Comparison of ENCODE assay signal across 8 cellular contexts in genomic region chr2:230849633-230850357, GRCh38. TPM values are rescaled to one million over a fixed set of nuclear protein-coding genes. Genes with fewer than 3 reads are reported as not detected.
DNase-seq lines count a peak whose midpoint lies in the region; ATAC-seq and TF ChIP-seq lines count a peak whose summit lies in the region.

No MANE protein-coding gene starts in this region.

- ATAC-seq in GM18858 (IDR thresholded peaks at IDR 0.05; ENCODE audit: unreplicated experiment), result no peak

- H3K4me3 ChIP-seq in NB4 (ENCODE audit: low read depth, low read length), result no peak overlapping the region

- peaks cover under 1% of the 10 kb centered on the region for H3K4me1 Mint-ChIP-seq in glutamatergic neuron (ENCODE audit: low read depth, unreplicated experiment)

- no peak for TF ChIP-seq POLR2A in NB4 (IDR thresholded peaks at IDR 0.05; ENCODE audit: extremely low read depth, insufficient read length)

- TF ChIP-seq CTCF in NB4 (IDR thresholded peaks at IDR 0.05; ENCODE audit: low read depth, low read length), result peak; percentile 59
- peak; percentile 98 for TF ChIP-seq CTCF in glutamatergic neuron (IDR thresholded peaks at IDR 0.05; ENCODE audit: partially characterized antibody, unreplicated experiment)

- DNase-seq in ELR (ENCODE audit: low read depth) (peak; percentile 47), NB4 (ENCODE audit: low read depth) (no peak), activated T-helper 1 cell treated with Interleukin-2 at 50 U/mL for 16 hours (ENCODE audit: low read depth) (peak; percentile 50), glutamatergic neuron (peak; percentile 79), Ammon's horn (ENCODE audit: low spot score) (no peak), NCI-H187 (lab: John Stamatoyannopoulos, UW) (no peak)
- peak; percentile 31 to 58 for DNase-seq in stimulated activated CD4-positive, alpha-beta T cell treated with anti-CD3 and anti-CD28 coated beads, Interleukin-1b, Interleukin-23, amount 100 ng/mL, for 1 hour (ENCODE audit: low read depth in 2 of 2)

- peaks cover 7% of the 10 kb centered on the region for H3K9me3 Mint-ChIP-seq in glutamatergic neuron (ENCODE audit: unreplicated experiment)

- H3K4me3 Mint-ChIP-seq in glutamatergic neuron (ENCODE audit: unreplicated experiment), result no peak overlapping the region

- peaks cover 3% of the 10 kb centered on the region for H3K27me3 Mint-ChIP-seq in glutamatergic neuron (ENCODE audit: unreplicated experiment)

- no peak overlapping the region for H3K27ac Mint-ChIP-seq in glutamatergic neuron (ENCODE audit: unreplicated experiment)

- H3K36me3 Mint-ChIP-seq in glutamatergic neuron (ENCODE audit: unreplicated experiment), result no peaks in the 10 kb centered on the region

RNA-seq across cellular contexts. Expression of gene ITM2C, which starts 14.9 kb away (rescaled TPM):
- total RNA-seq in glutamatergic neuron (ENCODE audit: unreplicated experiment), result 72.0 TPM

Comparison
In these comparisons a context has a peak if more than half of its experiments do, and no peak if none do; other contexts are left out.
1. DNase-seq: peak in ELR (single experiment), activated T-helper 1 cell treated with Interleukin-2 at 50 U/mL for 16 hours (single experiment), glutamatergic neuron (single experiment) and stimulated activated CD4-positive, alpha-beta T cell treated with anti-CD3 and anti-CD28 coated beads, Interleukin-1b, Interleukin-23, amount 100 ng/mL, for 1 hour (2 of 2); none in NB4 (single experiment), Ammon's horn (single experiment) and NCI-H187 (0 of 2).